31 cellular contexts compared by ENCODE assay signal in the genomic region with DNA sequence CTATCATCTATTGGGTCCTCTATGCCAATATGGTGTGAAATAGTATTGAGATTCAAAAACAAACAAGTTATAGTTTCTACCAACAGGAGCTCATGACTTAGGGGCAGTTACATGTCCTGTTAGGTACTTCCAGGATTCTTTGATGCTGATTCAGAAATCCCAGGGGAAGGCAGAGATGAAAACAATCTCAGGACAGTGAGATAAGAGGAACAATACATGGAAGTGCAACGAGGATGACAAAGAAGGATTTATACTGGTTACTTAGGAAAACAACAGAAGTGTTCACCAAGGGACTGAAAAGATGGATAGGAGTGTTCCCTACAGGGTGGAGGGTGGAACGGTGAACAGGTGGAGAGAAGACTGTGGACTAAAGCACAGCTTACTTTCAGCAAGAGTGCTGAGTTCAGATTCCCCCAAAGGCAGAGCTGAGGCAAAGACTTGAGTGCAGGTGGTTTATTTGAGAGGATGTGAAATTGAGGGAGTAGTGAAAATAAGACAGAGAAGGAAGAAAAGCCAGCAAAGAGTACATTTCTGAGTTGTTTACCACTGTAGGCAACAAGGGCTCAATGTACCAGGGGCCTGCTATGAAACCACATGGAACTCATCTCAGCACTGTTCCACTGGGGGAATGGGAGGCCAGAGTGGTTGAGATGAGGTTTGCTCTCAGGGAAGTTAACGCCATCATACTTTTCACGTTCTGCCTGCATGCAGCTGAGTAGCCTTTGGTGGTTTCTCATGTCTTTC.
DNase-seq lines count a peak whose midpoint lies in the region; ATAC-seq, FAIRE-seq and TF ChIP-seq lines count a peak whose summit lies in the region.
"Had no signal": no experiment of that assay in that cellular context is flagged by ENCODE, and none has a peak within 500 bp of the region (broad histone marks: within the 10 kb centered on the region; RNA-seq: fewer than 3 reads in every experiment).

No MANE protein-coding gene starts in this region.

- H3K4me1 Mint-ChIP-seq in stimulated activated effector memory CD8-positive, alpha-beta T cell treated with anti-CD3 and anti-CD28 coated beads, Interleukin-12 subunit alpha, Interleukin-12 subunit beta, amount 100 ng/mL, for 72 hours = peaks cover 12% of the 10 kb centered on the region
- no peaks in the 10 kb centered on the region for H3K4me1 Mint-ChIP-seq in natural killer cell treated with Interleukin-12 subunit alpha and Interleukin-12 subunit beta and Interleukin-15 and Interleukin-18, amount 100 ng/mL, for 72 hours (ENCODE audit: low read depth in 2 of 2)
- H3K4me1 Mint-ChIP-seq: H9 had no signal

- no peaks in the 10 kb centered on the region for H3K4me1 ChIP-seq in colonic mucosa
- H3K4me1 ChIP-seq: ascending aorta; BLaER1 treated with 17β-estradiol and CSF1 and Interleukin-3, amounts not matched to agents 10 nM and 100 nM; Caco-2 had no signal

- H3K9ac ChIP-seq in colonic mucosa (ENCODE audit: low read depth in 2 of 2, low read length in 2 of 2) = no peak overlapping the region
- H3K9ac ChIP-seq: BLaER1 treated with 17β-estradiol and CSF1 and Interleukin-3, amounts not matched to agents 10 nM and 100 nM had no signal

- peaks cover 15 to 24% of the 10 kb centered on the region in 2 donors for H3K27me3 Mint-ChIP-seq in natural killer cell treated with Interleukin-12 subunit alpha and Interleukin-12 subunit beta and Interleukin-15 and Interleukin-18, amount 100 ng/mL, for 72 hours

- ATAC-seq in HG02642 (IDR thresholded peaks at IDR 0.05; ENCODE audit: poor library complexity, unreplicated experiment) = peak; percentile 51
- ATAC-seq in stimulated activated effector memory CD8-positive, alpha-beta T cell treated with anti-CD3 and anti-CD28 coated beads, Interleukin-12 subunit alpha, Interleukin-12 subunit beta, amount 100 ng/mL, for 72 hours = peak; percentile 66
- ATAC-seq in natural killer cell treated with Interleukin-12 subunit alpha and Interleukin-12 subunit beta and Interleukin-15 and Interleukin-18, amount 100 ng/mL, for 72 hours = no peak
- ATAC-seq: left ventricle myocardium superior; naive thymus-derived CD8-positive, alpha-beta T cell had no signal

- no peaks in the 10 kb centered on the region for H3K27me3 ChIP-seq in colonic mucosa
- H3K27me3 ChIP-seq: ascending aorta; BLaER1 treated with 17β-estradiol and CSF1 and Interleukin-3, amounts not matched to agents 10 nM and 100 nM; spleen; upper lobe of left lung had no signal

- intact Hi-C loops in colonic mucosa (cut with DNase I) = no loop called here

- DNase-seq in GM18507 (ENCODE audit: extremely low spot score, insufficient read length, low read depth) (no peak), cardiac fibroblast (ENCODE audit: low read depth in 2 of 2) (peak; percentile 61 to 62), colonic mucosa (no peak), NCI-H748 (lab: John Stamatoyannopoulos, UW; ENCODE audit: unreplicated experiment) (no peak)
- DNase-seq in stimulated activated effector memory CD8-positive, alpha-beta T cell treated with anti-CD3 and anti-CD28 coated beads, Interleukin-12 subunit alpha, Interleukin-12 subunit beta, amount 100 ng/mL, for 72 hours (ENCODE audit: low spot score in 2 of 2) = peak in 1 of 2 donors; percentile 49
- no peak for DNase-seq in natural killer cell treated with Interleukin-12 subunit alpha and Interleukin-12 subunit beta and Interleukin-15 and Interleukin-18, amount 100 ng/mL, for 72 hours (ENCODE audit: low spot score)
- DNase-seq: activated CD4-positive, alpha-beta T cell treated with anti-CD3 and anti-CD28 coated beads for 1 hour; activated gamma-delta T cell; activated naive CD8-positive, alpha-beta T cell treated with anti-CD3 and anti-CD28 coated beads, Interleukin-2, amount 10 ng/mL, durations not matched to agents 7 days and 5 days; activated T-cell treated with anti-CD3 and anti-CD28 coated beads for 4 hours; Caco-2; caudate nucleus; DMS79; GF-D8; glutamatergic neuron; H9; left ventricle myocardium superior; naive thymus-derived CD8-positive, alpha-beta T cell; NCI-H1048; NCI-H187 treated with DMSO at 0.1 percent for 48 hours; NCI-H524; NK-92 treated with Interleukin-12 subunit alpha and Interleukin-12 subunit beta, amount 100 ng/mL, for 24 hours; PC-9; Right ventricle myocardium superior; spleen; substantia nigra; upper lobe of left lung had no signal

- H3K9me3 ChIP-seq in colonic mucosa = no peaks in the 10 kb centered on the region
- H3K9me3 ChIP-seq: ascending aorta; BLaER1 treated with 17β-estradiol and CSF1 and Interleukin-3, amounts not matched to agents 10 nM and 100 nM; Caco-2; spleen; upper lobe of left lung had no signal

- no peak overlapping the region for H3K4me3 ChIP-seq in cardiac fibroblast (replicated peaks in 1 of 2; ENCODE audit: low read depth in 2 of 2, low read length in 2 of 2)
- no peak overlapping the region for H3K4me3 ChIP-seq in colonic mucosa
- H3K4me3 ChIP-seq: ascending aorta; BLaER1 treated with 17β-estradiol and CSF1 and Interleukin-3, amounts not matched to agents 10 nM and 100 nM; PC-9; spleen; upper lobe of left lung had no signal

- H3K36me3 ChIP-seq in colonic mucosa = no peaks in the 10 kb centered on the region
- H3K36me3 ChIP-seq: ascending aorta; BLaER1 treated with 17β-estradiol and CSF1 and Interleukin-3, amounts not matched to agents 10 nM and 100 nM; spleen; upper lobe of left lung had no signal

- H3K4me3 Mint-ChIP-seq in stimulated activated effector memory CD8-positive, alpha-beta T cell treated with anti-CD3 and anti-CD28 coated beads, Interleukin-12 subunit alpha, Interleukin-12 subunit beta, amount 100 ng/mL, for 72 hours = no peak overlapping the region
- no peak overlapping the region for H3K4me3 Mint-ChIP-seq in natural killer cell treated with Interleukin-12 subunit alpha and Interleukin-12 subunit beta and Interleukin-15 and Interleukin-18, amount 100 ng/mL, for 72 hours
- H3K4me3 Mint-ChIP-seq: activated naive CD8-positive, alpha-beta T cell treated with anti-CD3 and anti-CD28 coated beads, Interleukin-2, amount 10 ng/mL, durations not matched to agents 7 days and 5 days; H9; naive thymus-derived CD8-positive, alpha-beta T cell had no signal

- TF ChIP-seq CTCF in cardiac fibroblast (IDR thresholded peaks at IDR 0.05; ENCODE audit: low read depth, low read length) (no peak), colonic mucosa (IDR thresholded peaks at IDR 0.05) (no peak)

- H3K36me3 Mint-ChIP-seq in stimulated activated effector memory CD8-positive, alpha-beta T cell treated with anti-CD3 and anti-CD28 coated beads, Interleukin-12 subunit alpha, Interleukin-12 subunit beta, amount 100 ng/mL, for 72 hours = no peaks in the 10 kb centered on the region
- H3K36me3 Mint-ChIP-seq in natural killer cell treated with Interleukin-12 subunit alpha and Interleukin-12 subunit beta and Interleukin-15 and Interleukin-18, amount 100 ng/mL, for 72 hours = no peaks in the 10 kb centered on the region
- H3K36me3 Mint-ChIP-seq: activated naive CD8-positive, alpha-beta T cell treated with anti-CD3 and anti-CD28 coated beads, Interleukin-2, amount 10 ng/mL, durations not matched to agents 7 days and 5 days; naive thymus-derived CD8-positive, alpha-beta T cell had no signal

- no peaks in the 10 kb centered on the region for H3K9me3 Mint-ChIP-seq in stimulated activated effector memory CD8-positive, alpha-beta T cell treated with anti-CD3 and anti-CD28 coated beads, Interleukin-12 subunit alpha, Interleukin-12 subunit beta, amount 100 ng/mL, for 72 hours
- H3K9me3 Mint-ChIP-seq in natural killer cell treated with Interleukin-12 subunit alpha and Interleukin-12 subunit beta and Interleukin-15 and Interleukin-18, amount 100 ng/mL, for 72 hours = no peaks in the 10 kb centered on the region
- H3K9me3 Mint-ChIP-seq: activated naive CD8-positive, alpha-beta T cell treated with anti-CD3 and anti-CD28 coated beads, Interleukin-2, amount 10 ng/mL, durations not matched to agents 7 days and 5 days; H9; naive thymus-derived CD8-positive, alpha-beta T cell had no signal

- no peak overlapping the region for H3K27ac ChIP-seq in colonic mucosa
- H3K27ac ChIP-seq: ascending aorta; BLaER1 treated with 17β-estradiol and CSF1 and Interleukin-3, amounts not matched to agents 10 nM and 100 nM; PC-9; upper lobe of left lung had no signal

- peak; percentile 67 for FAIRE-seq in GM18507 (lab: Jason Lieb, UNC)
- FAIRE-seq: islet of Langerhans had no signal

- H3K27ac Mint-ChIP-seq in stimulated activated effector memory CD8-positive, alpha-beta T cell treated with anti-CD3 and anti-CD28 coated beads, Interleukin-12 subunit alpha, Interleukin-12 subunit beta, amount 100 ng/mL, for 72 hours = no peak overlapping the region
- H3K27ac Mint-ChIP-seq in natural killer cell treated with Interleukin-12 subunit alpha and Interleukin-12 subunit beta and Interleukin-15 and Interleukin-18, amount 100 ng/mL, for 72 hours = no peak overlapping the region
- H3K27ac Mint-ChIP-seq: activated naive CD8-positive, alpha-beta T cell treated with anti-CD3 and anti-CD28 coated beads, Interleukin-2, amount 10 ng/mL, durations not matched to agents 7 days and 5 days; naive thymus-derived CD8-positive, alpha-beta T cell had no signal

Comparison
In these comparisons a context has a peak if more than half of its experiments do, and no peak if none do; other contexts are left out.
1. DNase-seq: peak in cardiac fibroblast (2 of 2); none in GM18507 (single experiment), natural killer cell treated with Interleukin-12 subunit alpha and Interleukin-12 subunit beta and Interleukin-15 and Interleukin-18, amount 100 ng/mL, for 72 hours (single experiment), colonic mucosa (single experiment) and NCI-H748 (single experiment).
2. ATAC-seq: peak in HG02642 (single experiment) and stimulated activated effector memory CD8-positive, alpha-beta T cell treated with anti-CD3 and anti-CD28 coated beads, Interleukin-12 subunit alpha, Interleukin-12 subunit beta, amount 100 ng/mL, for 72 hours (single experiment); none in natural killer cell treated with Interleukin-12 subunit alpha and Interleukin-12 subunit beta and Interleukin-15 and Interleukin-18, amount 100 ng/mL, for 72 hours (0 of 2).